Comparison of ENCODE assay signal across 8 cellular contexts in the genomic region with DNA sequence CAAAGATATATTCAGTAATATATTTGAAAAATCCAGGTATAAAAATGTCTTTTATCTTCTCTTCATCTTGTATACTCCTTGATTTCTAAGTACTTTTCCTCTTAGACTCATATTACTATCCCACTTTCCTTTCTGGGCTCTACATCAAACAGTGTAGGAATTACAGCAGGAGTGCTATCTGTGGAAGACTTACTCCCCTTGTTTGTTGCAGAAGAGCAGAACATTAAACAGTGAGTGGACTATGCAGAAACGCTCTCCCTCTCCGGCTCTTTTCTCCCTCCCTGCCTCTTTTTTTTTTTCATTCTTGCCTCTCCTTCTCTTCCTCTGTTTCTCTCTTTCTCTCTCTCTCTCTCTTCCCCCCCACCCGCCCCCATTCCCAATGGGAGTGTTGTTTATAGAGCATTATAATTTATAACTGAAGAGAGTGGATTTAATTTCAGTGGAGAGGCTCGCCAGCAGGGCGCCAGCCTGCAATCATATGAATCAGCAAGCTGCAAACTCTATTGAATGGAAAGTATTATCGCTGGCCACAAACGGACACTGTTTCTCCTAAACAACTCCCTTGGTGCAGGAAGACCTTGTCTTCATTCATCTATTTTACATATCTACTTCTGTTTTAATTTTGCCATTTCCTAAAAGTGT.
DNase-seq lines count a peak whose midpoint lies in the region; ATAC-seq and TF ChIP-seq lines count a peak whose summit lies in the region.

No MANE protein-coding gene starts in this region.

- H3K4me3 ChIP-seq in heart right ventricle (peak overlapping the region in 6 of 10 donors; percentile 0 to 35 (median 29)), urinary bladder (ENCODE audit: low read depth, low read length) (peak overlapping the region; percentile 29), H7 (ENCODE audit: insufficient read depth, low read depth, low read length) (no peak overlapping the region)

- no peaks in the 10 kb centered on the region for H3K27me3 ChIP-seq in heart right ventricle
- no peaks in the 10 kb centered on the region for H3K27me3 ChIP-seq in H7 (ENCODE audit: control insufficient read depth, insufficient read depth, low read length)

- intact Hi-C loops in heart right ventricle (cut with DNase I), result no loop called here
- intact Hi-C loops in Right ventricle myocardium superior (cut with DNase I), result no loop called here

- peak in 1 of 9 donors; percentile 8 for TF ChIP-seq CTCF in heart right ventricle (IDR thresholded peaks at IDR 0.05)

- H3K36me3 ChIP-seq in heart right ventricle (no peaks in the 10 kb centered on the region), urinary bladder (ENCODE audit: insufficient read depth) (no peaks in the 10 kb centered on the region), H7 (replicated peaks; ENCODE audit: control insufficient read depth, insufficient read depth, low read length) (no peaks in the 10 kb centered on the region)

- peaks cover 0 to 8% (median 0%) of the 10 kb centered on the region in 9 donors for H3K4me1 ChIP-seq in heart right ventricle
- no peaks in the 10 kb centered on the region for H3K4me1 ChIP-seq in urinary bladder (ENCODE audit: insufficient read depth)

- 47 to 48% methylated on average over 7 of the region's 7 CpGs for WGBS in heart right ventricle, 2 donors
- 13% methylated on average over 7 of the region's 7 CpGs for WGBS in urinary bladder

- no peaks in the 10 kb centered on the region for H3K9me3 ChIP-seq in heart right ventricle

- DNase-seq in heart right ventricle (no peak), Right ventricle myocardium superior (no peak), SK-N-DZ (ENCODE audit: low spot score) (peak; percentile 77), glomerular visceral epithelial cell (ENCODE audit: extremely low spot score) (peak; percentile 25), H7 (no peak), activated gamma-delta T cell (lab: John Stamatoyannopoulos, UW) (no peak), SKM-1 (lab: John Stamatoyannopoulos, UW; ENCODE audit: unreplicated experiment) (no peak)

- ATAC-seq in heart right ventricle, result peak in 6 of 8 donors; percentile 28 to 68 (median 53)
- ATAC-seq in Right ventricle myocardium superior (ENCODE audit: poor library complexity), result no peak

- H3K27ac ChIP-seq in heart right ventricle (peak overlapping the region in 5 of 10 donors; percentile 32 to 53 (median 37)), urinary bladder (ENCODE audit: low read depth) (no peak overlapping the region)

Comparison
In these comparisons a context has a peak if more than half of its experiments do, and no peak if none do; other contexts are left out.
1. DNase-seq: peak in SK-N-DZ (single experiment) and glomerular visceral epithelial cell (single experiment); none in heart right ventricle (0 of 2), Right ventricle myocardium superior (single experiment), H7 (single experiment), activated gamma-delta T cell (single experiment) and SKM-1 (single experiment).